ENCODE assay signal across 2 cellular contexts in the genomic region with DNA sequence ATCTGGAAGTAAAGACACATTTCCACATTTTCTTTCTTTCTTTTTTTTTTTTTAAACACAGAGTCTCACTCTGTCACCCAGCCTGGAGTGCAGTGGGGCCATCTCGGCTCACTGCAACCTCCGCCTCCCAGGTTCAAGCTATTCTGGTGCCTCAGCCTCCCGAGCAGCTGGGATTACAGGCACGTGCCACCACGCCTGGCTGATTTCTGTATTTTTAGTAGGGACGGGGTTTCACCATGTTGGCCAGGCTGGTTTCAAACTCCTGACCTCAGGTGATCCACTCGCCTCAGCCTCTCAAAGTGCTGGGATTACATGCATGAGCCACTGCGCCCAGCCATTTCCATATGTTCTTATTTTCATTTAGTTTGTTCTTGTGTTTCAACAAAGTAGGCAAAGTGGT. TPM values are rescaled to one million over a fixed set of nuclear protein-coding genes. Genes with fewer than 3 reads are reported as not detected.
"Had no signal": no experiment of that assay in that cellular context is flagged by ENCODE, and none has a peak within 500 bp of the region (broad histone marks: within the 10 kb centered on the region; RNA-seq: fewer than 3 reads in every experiment).

No MANE protein-coding gene starts in this region.

RNA-seq across cellular contexts. Expression of gene RUBCNL, which starts 14.1 kb away (rescaled TPM):
- total RNA-seq: bronchial epithelial cell, PC-3 had no signal
